In the genomic region with DNA sequence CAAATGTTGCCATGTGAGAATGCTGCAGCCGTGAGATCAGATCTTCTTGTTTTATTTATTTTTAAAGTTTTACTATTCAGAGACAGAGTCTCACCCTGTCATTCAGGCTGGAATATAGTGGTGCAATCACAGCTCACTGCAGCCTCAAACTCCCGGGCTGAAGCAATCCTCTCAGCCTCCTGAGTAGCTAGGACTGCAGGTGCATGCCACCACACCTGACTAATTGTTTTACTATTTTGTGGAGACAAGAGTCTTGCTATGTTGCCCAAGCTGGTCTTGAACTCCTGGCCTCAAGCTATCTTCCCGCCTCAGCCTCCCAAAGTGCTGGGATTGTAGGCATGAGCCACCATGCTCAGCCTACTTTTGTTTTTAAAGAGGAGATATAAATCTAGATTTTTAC, we compare ENCODE assay signal across 8 cellular contexts.
"Had no signal": no experiment of that assay in that cellular context is flagged by ENCODE, and none has a peak within 500 bp of the region (broad histone marks: within the 10 kb centered on the region; RNA-seq: fewer than 3 reads in every experiment).

No MANE protein-coding gene starts in this region.

- ATAC-seq: GM12878 had no signal

- FAIRE-seq: G401.6, GM12878, GM12891, GM12892, GM18507, GM19239 had no signal

- H3K4me3 ChIP-seq: GM12878 had no signal

- DNase-seq: GDM1, GF-D8 had no signal
